13 cellular contexts compared by ENCODE assay signal in the genomic region with DNA sequence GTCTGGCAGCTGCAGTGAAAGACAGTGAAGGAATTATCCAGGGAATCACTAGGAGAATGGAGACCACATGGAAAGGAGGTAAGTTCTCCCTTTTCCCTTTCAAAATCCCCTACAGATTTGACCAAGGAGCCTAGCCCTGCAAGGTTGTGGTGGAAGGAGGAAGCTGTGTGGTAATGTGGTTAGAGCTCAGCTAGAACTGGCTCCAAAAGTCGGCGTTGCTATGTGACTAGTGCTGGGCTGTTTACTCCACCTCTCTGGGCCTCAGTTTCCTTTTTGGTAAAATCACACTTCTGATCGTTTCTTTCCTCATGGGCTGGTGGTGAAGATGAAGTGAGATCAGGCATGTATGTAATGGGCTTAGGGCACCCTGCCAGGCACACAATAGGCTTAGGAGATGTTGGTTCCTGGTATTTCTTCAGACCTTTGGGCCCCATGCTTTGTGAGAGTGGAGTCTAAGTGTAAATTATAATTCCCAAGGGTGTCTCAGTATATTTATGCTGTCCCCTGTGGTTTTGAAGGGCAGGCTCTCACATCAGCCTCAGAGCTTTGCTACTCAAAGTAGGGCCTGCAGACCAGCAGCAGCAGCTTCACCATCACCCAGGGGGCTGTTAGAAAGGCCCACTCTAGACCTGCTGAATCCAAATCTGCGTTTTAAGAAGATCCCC.
DNase-seq lines count a peak whose midpoint lies in the region; ATAC-seq lines count a peak whose summit lies in the region.
"Had no signal": no experiment of that assay in that cellular context is flagged by ENCODE, and none has a peak within 500 bp of the region (broad histone marks: within the 10 kb centered on the region; RNA-seq: fewer than 3 reads in every experiment).

No MANE protein-coding gene starts in this region.

- no peak overlapping the region for H3K27ac ChIP-seq in trophoblast cell (ENCODE audit: low read depth, low read length)

- H3K9me3 ChIP-seq in trophoblast cell (ENCODE audit: insufficient read depth, low read depth, low read length): no peaks in the 10 kb centered on the region
- peaks cover 5% of the 10 kb centered on the region for H3K9me3 ChIP-seq in T-helper 17 cell (ENCODE audit: control insufficient read depth, low read length, poor library complexity, severe bottlenecking)
- H3K9me3 ChIP-seq: Caco-2 had no signal

- peaks cover 8% of the 10 kb centered on the region for H3K9me3 Mint-ChIP-seq in activated CD4-positive, alpha-beta memory T cell treated with anti-CD3 and anti-CD28 coated beads for 36 hours

- peak overlapping the region; percentile 19 for H4K91ac ChIP-seq in trophoblast cell (ENCODE audit: low read depth, low read length)

- no peaks in the 10 kb centered on the region for H3K27me3 Mint-ChIP-seq in activated CD4-positive, alpha-beta memory T cell treated with anti-CD3 and anti-CD28 coated beads for 36 hours
- no peaks in the 10 kb centered on the region for H3K27me3 Mint-ChIP-seq in T-helper 17 cell

- no peaks in the 10 kb centered on the region for H3K79me2 ChIP-seq in trophoblast cell (ENCODE audit: control insufficient read depth, insufficient read depth, low read length, poor library complexity)

- H3K9ac ChIP-seq in trophoblast cell (ENCODE audit: low read length): no peak overlapping the region

- peaks cover 32% of the 10 kb centered on the region for H3K4me1 Mint-ChIP-seq in activated CD4-positive, alpha-beta memory T cell treated with anti-CD3 and anti-CD28 coated beads for 36 hours (ENCODE audit: low read depth)
- peaks cover 17% of the 10 kb centered on the region for H3K4me1 Mint-ChIP-seq in T-helper 17 cell

- peaks cover 19% of the 10 kb centered on the region for H3K79me1 ChIP-seq in trophoblast cell (ENCODE audit: low read length)

- no peak overlapping the region for H4K12ac ChIP-seq in trophoblast cell (ENCODE audit: low read depth, low read length)

- peak overlapping the region; percentile 69 for H2AK5ac ChIP-seq in trophoblast cell (ENCODE audit: low read length)

- no CpG with 5 or more reads among the region's 4 CpGs for WGBS in trophoblast cell (ENCODE audit: extremely low coverage, insufficient coverage, insufficient read length)

- no peak overlapping the region for H3K14ac ChIP-seq in trophoblast cell (ENCODE audit: low read length)

- H3K36me3 Mint-ChIP-seq in activated CD4-positive, alpha-beta memory T cell treated with anti-CD3 and anti-CD28 coated beads for 36 hours: no peaks in the 10 kb centered on the region
- H3K36me3 Mint-ChIP-seq in T-helper 17 cell (ENCODE audit: low read depth): no peaks in the 10 kb centered on the region

- peaks cover 11 to 18% of the 10 kb centered on the region in 2 experiments for H3K4me1 ChIP-seq in trophoblast cell (ENCODE audit: control insufficient read depth in 1 of 2, insufficient read depth in 2 of 2, low read length in 2 of 2)

- no peak overlapping the region for H3K4me3 Mint-ChIP-seq in activated CD4-positive, alpha-beta memory T cell treated with anti-CD3 and anti-CD28 coated beads for 36 hours
- H3K4me3 Mint-ChIP-seq in T-helper 17 cell: no peak overlapping the region
- H3K4me3 Mint-ChIP-seq: WTC11 had no signal

- H2BK120ac ChIP-seq in trophoblast cell (ENCODE audit: insufficient read depth, low read length, poor library complexity): peak overlapping the region; percentile 72

- peak overlapping the region; percentile 51 for H3K18ac ChIP-seq in trophoblast cell (ENCODE audit: low read length)

- H3K4ac ChIP-seq in trophoblast cell (ENCODE audit: low read depth, low read length): no peak overlapping the region

- H3K23ac ChIP-seq in trophoblast cell (ENCODE audit: low read length): no peak overlapping the region

- no peak overlapping the region for H3K4me2 ChIP-seq in trophoblast cell (ENCODE audit: low read length)

- H2BK5ac ChIP-seq in trophoblast cell (ENCODE audit: low read depth, low read length, poor library complexity): no peak overlapping the region

- no peak overlapping the region for H2AFZ ChIP-seq in trophoblast cell (ENCODE audit: insufficient read depth, low read length, poor library complexity)

- intact Hi-C loops in activated CD4-positive, alpha-beta memory T cell treated with anti-CD3 and anti-CD28 coated beads for 36 hours (cut with micrococcal nuclease): no loop called here

- no peak overlapping the region for H4K8ac ChIP-seq in trophoblast cell (ENCODE audit: low read depth, low read length)

- CTCF ChIA-PET in activated CD4-positive, alpha-beta memory T cell treated with anti-CD3 and anti-CD28 coated beads for 36 hours (lab: Charles Lee): no interaction called here

- H3K4me3 ChIP-seq in trophoblast cell (ENCODE audit: low read depth, low read length): no peak overlapping the region

- POLR2A ChIA-PET in activated CD4-positive, alpha-beta memory T cell treated with anti-CD3 and anti-CD28 coated beads for 36 hours (lab: Charles Lee): no interaction called here

- no peak for ATAC-seq in GM19452 (IDR thresholded peaks at IDR 0.05; ENCODE audit: unreplicated experiment)
- no peak for ATAC-seq in T-helper 17 cell
- no peak for ATAC-seq in GM19463 (IDR thresholded peaks at IDR 0.05; ENCODE audit: unreplicated experiment)
- ATAC-seq: sciatic nerve, WTC11 had no signal

- no peaks in the 10 kb centered on the region for H3K36me3 ChIP-seq in trophoblast cell (ENCODE audit: control insufficient read depth in 1 of 2, insufficient read depth in 2 of 2, low read length in 2 of 2)

- no peak overlapping the region for H3K27ac Mint-ChIP-seq in activated CD4-positive, alpha-beta memory T cell treated with anti-CD3 and anti-CD28 coated beads for 36 hours
- H3K27ac Mint-ChIP-seq in T-helper 17 cell: no peak overlapping the region
- H3K27ac Mint-ChIP-seq: WTC11 had no signal

- H3K27me3 ChIP-seq in trophoblast cell (ENCODE audit: insufficient read depth, low read length): no peaks in the 10 kb centered on the region

- peak; percentile 55 for DNase-seq in SIG-M5 treated with dmso at 0.1 percent for 504 hours (lab: John Stamatoyannopoulos, UW; ENCODE audit: unreplicated experiment)
- DNase-seq in SIG-M5 (lab: John Stamatoyannopoulos, UW): no peak
- peak; percentile 8 for DNase-seq in KG1 (lab: John Stamatoyannopoulos, UW)
- DNase-seq in activated CD4-positive, alpha-beta memory T cell treated with anti-CD3 and anti-CD28 coated beads for 36 hours: peak; percentile 36
- no peak for DNase-seq in trophoblast cell
- no peak for DNase-seq in T-helper 17 cell
- DNase-seq: activated T-cell treated with anti-CD3 and anti-CD28 coated beads, Interleukin-2, amount 50 U/mL, for 1 hour; Caco-2; NCI-H1092 had no signal

- peak overlapping the region; percentile 96 for H2BK12ac ChIP-seq in trophoblast cell (ENCODE audit: low read length)

Comparison
In these comparisons a context has a peak if more than half of its experiments do, and no peak if none do; other contexts are left out.
1. DNase-seq: peak in SIG-M5 treated with dmso at 0.1 percent for 504 hours (single experiment), KG1 (single experiment) and activated CD4-positive, alpha-beta memory T cell treated with anti-CD3 and anti-CD28 coated beads for 36 hours (single experiment); none in SIG-M5 (single experiment), trophoblast cell (0 of 2) and T-helper 17 cell (0 of 3).